20 cellular contexts compared by ENCODE assay signal in the genomic region with DNA sequence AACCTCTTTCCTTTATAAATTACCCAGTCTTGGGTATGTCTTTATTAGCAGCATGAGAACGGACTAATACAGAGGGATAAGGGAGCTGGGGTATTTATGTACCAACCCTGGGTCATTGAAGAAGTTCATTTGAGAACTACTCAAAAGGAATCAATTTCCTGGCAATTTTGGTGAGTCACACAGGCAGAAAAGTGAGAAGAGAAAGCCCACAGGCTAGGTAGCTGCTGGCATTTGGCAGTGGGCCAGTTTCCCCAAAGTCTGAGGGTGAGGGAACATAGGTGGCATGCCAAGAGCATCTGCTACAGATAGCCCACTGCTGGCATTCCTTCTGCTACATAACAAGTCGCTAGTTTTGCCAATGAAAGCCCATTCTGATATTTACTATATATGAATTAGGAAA.
A peak's percentile ranks its signal among the peaks of the same experiment; 100 is the strongest.
DNase-seq lines count a peak whose midpoint lies in the region; ATAC-seq and TF ChIP-seq lines count a peak whose summit lies in the region.
"Had no signal": no experiment of that assay in that cellular context is flagged by ENCODE, and none has a peak within 500 bp of the region (broad histone marks: within the 10 kb centered on the region; RNA-seq: fewer than 3 reads in every experiment).

No MANE protein-coding gene starts in this region.

- 0 out of 2 replicates have a peak, but pooled peaks cover 3% of the 10 kb centered on the region for H3K27me3 ChIP-seq in PC-3 (ENCODE audit: low read length)
- H3K27me3 ChIP-seq: suprapubic skin had no signal

- H3K4me1 ChIP-seq in PC-3 (ENCODE audit: insufficient read depth, low read length): no peaks in the 10 kb centered on the region
- H3K4me1 ChIP-seq: psoas muscle, suprapubic skin had no signal

- no peaks in the 10 kb centered on the region for H3K36me3 Mint-ChIP-seq in activated naive CD8-positive, alpha-beta T cell treated with anti-CD3 and anti-CD28 coated beads, Interleukin-2, amount 50 U/mL, for 24 hours (ENCODE audit: low read depth)
- H3K36me3 Mint-ChIP-seq: CD8-positive, alpha-beta memory T cell had no signal

- no peak overlapping the region for H3K4me3 ChIP-seq in PC-3 (ENCODE audit: low read length)
- H3K4me3 ChIP-seq: coronary artery, psoas muscle, suprapubic skin had no signal

- no peak overlapping the region for H3K4me2 ChIP-seq in PC-3 (ENCODE audit: low read length)

- no peaks in the 10 kb centered on the region for H3F3A ChIP-seq in PC-3 (ENCODE audit: low read length, unreplicated experiment)

- no peak overlapping the region for H3K4me3 Mint-ChIP-seq in activated naive CD8-positive, alpha-beta T cell treated with anti-CD3 and anti-CD28 coated beads, Interleukin-2, amount 50 U/mL, for 24 hours
- H3K4me3 Mint-ChIP-seq: CD8-positive, alpha-beta memory T cell; nephron progenitor cell; T-helper 1 cell treated with Interleukin-12 subunit alpha and Interleukin-12 subunit beta and Interleukin-4 antibody, amounts not matched to agents 30 μg/mL and 1 μg/mL, for 36 hours had no signal

- no peak overlapping the region for H3K27ac ChIP-seq in PC-3 (ENCODE audit: low read length)
- H3K27ac ChIP-seq: coronary artery, psoas muscle, suprapubic skin, WERI-Rb-1 had no signal

- no peaks in the 10 kb centered on the region for H4K20me1 ChIP-seq in PC-3 (ENCODE audit: low read length)

- no TSS peak for BruUV-seq in PC-3 (replicated peaks; lab: Mats Ljungman, UMichigan)

- H3K9me3 ChIP-seq in PC-3 (ENCODE audit: low read length): no peaks in the 10 kb centered on the region
- H3K9me3 ChIP-seq: psoas muscle, suprapubic skin had no signal

- peak; percentile 59 for DNase-seq in activated CD8-positive, alpha-beta memory T cell treated with anti-CD3 and anti-CD28 coated beads, Interleukin-2, amount 50 U/mL, for 48 hours
- DNase-seq in activated CD8-positive, alpha-beta memory T cell treated with anti-CD3 and anti-CD28 coated beads for 24 hours: no peak
- peak; percentile 42 for DNase-seq in PC-3
- peak; percentile 52 for DNase-seq in activated naive CD8-positive, alpha-beta T cell treated with anti-CD3 and anti-CD28 coated beads, Interleukin-2, amount 50 U/mL, for 24 hours
- DNase-seq in stimulated activated CD4-positive, alpha-beta T cell treated with anti-CD3 and anti-CD28 coated beads, TNF-alpha, amount 100 ng/mL, for 24 hours (ENCODE audit: low read depth in 3 of 3): peak in 2 of 3 experiments; percentile 10 to 48
- no peak for DNase-seq in AG08395 (ENCODE audit: low spot score)
- DNase-seq: activated gamma-delta T cell; CD8-positive, alpha-beta memory T cell; hypothalamus; Kasumi-1; NCI-H226; nephron progenitor cell; psoas muscle; SIG-M5; WERI-Rb-1 had no signal

- TF ChIP-seq CTCF in PC-3 (conservative IDR thresholded peaks at IDR 0.05; ENCODE audit: low read depth, low read length): no peak

- CTCF ChIA-PET in PC-3 (lab: Charles Lee): no interaction called here

- H3K9me3 Mint-ChIP-seq in activated naive CD8-positive, alpha-beta T cell treated with anti-CD3 and anti-CD28 coated beads, Interleukin-2, amount 50 U/mL, for 24 hours: no peaks in the 10 kb centered on the region
- H3K9me3 Mint-ChIP-seq: CD8-positive, alpha-beta memory T cell had no signal

- no peaks in the 10 kb centered on the region for H3K79me2 ChIP-seq in PC-3 (ENCODE audit: low read length)

- POLR2A ChIA-PET in PC-3 (lab: Charles Lee; ENCODE audit: unreplicated experiment): no interaction called here

- intact Hi-C loops in PC-3 (cut with micrococcal nuclease): no loop called here

- no peak for ATAC-seq in PC-3
- ATAC-seq in activated naive CD8-positive, alpha-beta T cell treated with anti-CD3 and anti-CD28 coated beads, Interleukin-2, amount 50 U/mL, for 24 hours: peak; percentile 69
- no peak for ATAC-seq in HG03439 (IDR thresholded peaks at IDR 0.05; ENCODE audit: unreplicated experiment)
- no peak for ATAC-seq in HG02885 (IDR thresholded peaks at IDR 0.05; ENCODE audit: poor library complexity, unreplicated experiment)
- ATAC-seq: psoas muscle had no signal

- no peak overlapping the region for H3K9ac ChIP-seq in PC-3 (ENCODE audit: low read length)

- no peak overlapping the region for H2AFZ ChIP-seq in PC-3 (ENCODE audit: low read length)

- H3K27ac Mint-ChIP-seq in activated naive CD8-positive, alpha-beta T cell treated with anti-CD3 and anti-CD28 coated beads, Interleukin-2, amount 50 U/mL, for 24 hours: peak overlapping the region; percentile 18
- H3K27ac Mint-ChIP-seq: CD8-positive, alpha-beta memory T cell; nephron progenitor cell; T-helper 1 cell treated with Interleukin-12 subunit alpha and Interleukin-12 subunit beta and Interleukin-4 antibody, amounts not matched to agents 30 μg/mL and 1 μg/mL, for 36 hours had no signal

- no peaks in the 10 kb centered on the region for H3K9me2 ChIP-seq in PC-3 (replicated peaks; ENCODE audit: low read length)

- H3K27me3 Mint-ChIP-seq in activated naive CD8-positive, alpha-beta T cell treated with anti-CD3 and anti-CD28 coated beads, Interleukin-2, amount 50 U/mL, for 24 hours: peaks cover 3% of the 10 kb centered on the region

- peaks cover 14% of the 10 kb centered on the region for H3K4me1 Mint-ChIP-seq in activated naive CD8-positive, alpha-beta T cell treated with anti-CD3 and anti-CD28 coated beads, Interleukin-2, amount 50 U/mL, for 24 hours
- H3K4me1 Mint-ChIP-seq: CD8-positive, alpha-beta memory T cell; nephron progenitor cell had no signal

- H3K36me3 ChIP-seq in PC-3 (ENCODE audit: low read depth, low read length): no peaks in the 10 kb centered on the region
- H3K36me3 ChIP-seq: suprapubic skin, WERI-Rb-1 had no signal

Comparison
In these comparisons a context has a peak if more than half of its experiments do, and no peak if none do; other contexts are left out.
1. DNase-seq: peak in activated CD8-positive, alpha-beta memory T cell treated with anti-CD3 and anti-CD28 coated beads, Interleukin-2, amount 50 U/mL, for 48 hours (single experiment), PC-3 (single experiment), activated naive CD8-positive, alpha-beta T cell treated with anti-CD3 and anti-CD28 coated beads, Interleukin-2, amount 50 U/mL, for 24 hours (single experiment) and stimulated activated CD4-positive, alpha-beta T cell treated with anti-CD3 and anti-CD28 coated beads, TNF-alpha, amount 100 ng/mL, for 24 hours (2 of 3); none in activated CD8-positive, alpha-beta memory T cell treated with anti-CD3 and anti-CD28 coated beads for 24 hours (single experiment) and AG08395 (single experiment).